Comparison of ENCODE assay signal across 8 cellular contexts in the genomic region with DNA sequence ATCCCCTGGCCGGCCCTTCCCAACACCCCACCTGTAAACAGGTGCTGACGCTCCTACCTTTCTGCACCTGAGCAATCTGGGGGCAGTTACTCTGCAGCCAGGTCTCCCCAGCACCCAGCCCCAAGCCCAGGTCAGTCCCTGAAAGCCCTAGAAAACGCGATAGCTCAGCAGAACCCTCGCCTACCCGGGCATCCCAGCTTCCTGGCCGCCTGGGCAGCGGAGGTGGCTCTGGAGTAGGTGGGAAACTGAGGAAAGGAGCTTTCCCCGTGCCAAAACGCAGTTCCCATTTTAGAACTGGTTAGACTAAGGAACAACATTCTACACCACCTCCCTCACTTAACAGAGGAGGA. TPM values are rescaled to one million over a fixed set of nuclear protein-coding genes. Genes with fewer than 3 reads are reported as not detected.
A peak's percentile ranks its signal among the peaks of the same experiment; 100 is the strongest.
DNase-seq lines count a peak whose midpoint lies in the region; TF ChIP-seq lines count a peak whose summit lies in the region.

No MANE protein-coding gene starts in this region.

- H3K36me3 ChIP-seq in WERI-Rb-1 (no peaks in the 10 kb centered on the region), rectal smooth muscle tissue (ENCODE audit: control insufficient read depth, insufficient read depth, low read length) (no peaks in the 10 kb centered on the region)

- POLR2A ChIA-PET in GM10248 (lab: Yijun Ruan, JAX): no interaction called here

- DNase-seq in WERI-Rb-1 (no peak), germinal center (ENCODE audit: low spot score) (peak; percentile 7), kidney tubule cell (ENCODE audit: low spot score) (no peak), NCI-H345 (lab: John Stamatoyannopoulos, UW) (no peak), GM10248 (ENCODE audit: extremely low spot score) (no peak), dermis blood vessel endothelial cell (no peak)

- no peaks in the 10 kb centered on the region for H3K9me3 ChIP-seq in WERI-Rb-1 (ENCODE audit: severe bottlenecking)

- CTCF ChIA-PET in GM10248 (lab: Yijun Ruan, JAX): no interaction called here

- peaks cover 2% of the 10 kb centered on the region for H3K4me1 ChIP-seq in rectal smooth muscle tissue (ENCODE audit: control insufficient read depth, insufficient read depth, low read length)

- no peak for TF ChIP-seq CTCF in GM12875 (IDR thresholded peaks at IDR 0.05; ENCODE audit: borderline replicate concordance, insufficient read depth, low read depth, low read length)
- no peak for TF ChIP-seq CTCF in WERI-Rb-1 (IDR thresholded peaks at IDR 0.05; ENCODE audit: low read depth, low read length)
- TF ChIP-seq CTCF in GM10248 (IDR thresholded peaks at IDR 0.05; ENCODE audit: control extremely low read depth, extremely low read depth, low read depth, missing control alignments): no peak

- H3K9ac ChIP-seq in rectal smooth muscle tissue (ENCODE audit: low read length): peak overlapping the region; percentile 63

- H3K27me3 ChIP-seq in WERI-Rb-1 (ENCODE audit: insufficient read depth, low read depth, severe bottlenecking) (no peaks in the 10 kb centered on the region), rectal smooth muscle tissue (ENCODE audit: control insufficient read depth, insufficient read depth, low read length) (no peaks in the 10 kb centered on the region)

- no peak overlapping the region for H3K27ac ChIP-seq in WERI-Rb-1
- H3K27ac ChIP-seq in rectal smooth muscle tissue (ENCODE audit: low read depth, low read length): no peak overlapping the region

- H3K4me3 ChIP-seq in GM12875 (ENCODE audit: low read depth, low read length) (peak overlapping the region; percentile 29), WERI-Rb-1 (ENCODE audit: low read depth, low read length) (peak overlapping the region; percentile 61), rectal smooth muscle tissue (ENCODE audit: low read length) (peak overlapping the region; percentile 86)

RNA-seq across cellular contexts. Expression of a gene that starts 0.4 kb away (rescaled TPM):
- 1.7 and 2.0 TPM in 2 replicates for total RNA-seq in dermis blood vessel endothelial cell

RNA-seq across cellular contexts. Expression of a gene that starts 44.7 kb away (rescaled TPM):
- not detected in 2 replicates for total RNA-seq in dermis blood vessel endothelial cell

Comparison
In these comparisons a context has a peak if more than half of its experiments do, and no peak if none do; other contexts are left out.
1. H3K4me3 ChIP-seq: peak in every context shown above with its lines; median percentile 86 in rectal smooth muscle tissue; 61 in WERI-Rb-1; 29 in GM12875.